Comparison of ENCODE assay signal across 1 cellular context in the genomic region with DNA sequence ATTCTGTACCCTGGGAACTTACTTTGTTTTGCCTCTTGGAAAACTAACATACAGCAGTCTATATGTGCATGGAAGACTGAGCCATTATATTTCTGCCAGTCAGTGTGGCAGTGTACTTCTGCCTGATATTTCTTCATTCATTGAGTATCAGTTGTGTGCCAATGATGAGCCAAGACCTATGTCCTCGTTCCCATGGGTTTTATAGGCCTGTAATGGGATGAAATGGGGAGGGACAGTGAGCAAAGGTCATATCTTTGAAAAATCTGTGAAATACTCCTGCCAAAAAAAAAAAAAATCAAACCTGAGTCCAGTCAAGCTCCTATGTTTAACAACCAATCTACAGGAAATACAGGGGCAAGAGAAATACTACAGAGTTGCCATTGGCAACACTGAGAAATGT.
TF ChIP-seq lines count a peak whose summit lies in the region.

No MANE protein-coding gene starts in this region.

TF ChIP-seq in SK-N-SH treated with all-trans-retinoic acid at 6 μM for 48 hours, 23 proteins besides CTCF, POLR2A, EP300 and RAD21 (continued from another document):
- TF ChIP-seq, protein P1, sequence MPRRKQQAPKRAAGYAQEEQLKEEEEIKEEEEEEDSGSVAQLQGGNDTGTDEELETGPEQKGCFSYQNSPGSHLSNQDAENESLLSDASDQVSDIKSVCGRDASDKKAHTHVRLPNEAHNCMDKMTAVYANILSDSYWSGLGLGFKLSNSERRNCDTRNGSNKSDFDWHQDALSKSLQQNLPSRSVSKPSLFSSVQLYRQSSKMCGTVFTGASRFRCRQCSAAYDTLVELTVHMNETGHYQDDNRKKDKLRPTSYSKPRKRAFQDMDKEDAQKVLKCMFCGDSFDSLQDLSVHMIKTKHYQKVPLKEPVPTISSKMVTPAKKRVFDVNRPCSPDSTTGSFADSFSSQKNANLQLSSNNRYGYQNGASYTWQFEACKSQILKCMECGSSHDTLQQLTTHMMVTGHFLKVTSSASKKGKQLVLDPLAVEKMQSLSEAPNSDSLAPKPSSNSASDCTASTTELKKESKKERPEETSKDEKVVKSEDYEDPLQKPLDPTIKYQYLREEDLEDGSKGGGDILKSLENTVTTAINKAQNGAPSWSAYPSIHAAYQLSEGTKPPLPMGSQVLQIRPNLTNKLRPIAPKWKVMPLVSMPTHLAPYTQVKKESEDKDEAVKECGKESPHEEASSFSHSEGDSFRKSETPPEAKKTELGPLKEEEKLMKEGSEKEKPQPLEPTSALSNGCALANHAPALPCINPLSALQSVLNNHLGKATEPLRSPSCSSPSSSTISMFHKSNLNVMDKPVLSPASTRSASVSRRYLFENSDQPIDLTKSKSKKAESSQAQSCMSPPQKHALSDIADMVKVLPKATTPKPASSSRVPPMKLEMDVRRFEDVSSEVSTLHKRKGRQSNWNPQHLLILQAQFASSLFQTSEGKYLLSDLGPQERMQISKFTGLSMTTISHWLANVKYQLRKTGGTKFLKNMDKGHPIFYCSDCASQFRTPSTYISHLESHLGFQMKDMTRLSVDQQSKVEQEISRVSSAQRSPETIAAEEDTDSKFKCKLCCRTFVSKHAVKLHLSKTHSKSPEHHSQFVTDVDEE (CRISPR knock-in tag; IDR thresholded peaks at IDR 0.05), result no peak
- TF ChIP-seq ZFP3 (CRISPR knock-in tag; IDR thresholded peaks at IDR 0.05) (no peak), ZNF565 (CRISPR knock-in tag; conservative IDR thresholded peaks at IDR 0.05; ENCODE audit: low read depth) (no peak), TCF4 (CRISPR knock-in tag; IDR thresholded peaks at IDR 0.05; ENCODE audit: borderline replicate concordance) (no peak), OSR1 (CRISPR knock-in tag; IDR thresholded peaks at IDR 0.05) (no peak), RARB (CRISPR knock-in tag; IDR thresholded peaks at IDR 0.05) (no peak), ZC3H10 (CRISPR knock-in tag; IDR thresholded peaks at IDR 0.05) (no peak)
